ENCODE assay signal across 8 cellular contexts in the genomic region with DNA sequence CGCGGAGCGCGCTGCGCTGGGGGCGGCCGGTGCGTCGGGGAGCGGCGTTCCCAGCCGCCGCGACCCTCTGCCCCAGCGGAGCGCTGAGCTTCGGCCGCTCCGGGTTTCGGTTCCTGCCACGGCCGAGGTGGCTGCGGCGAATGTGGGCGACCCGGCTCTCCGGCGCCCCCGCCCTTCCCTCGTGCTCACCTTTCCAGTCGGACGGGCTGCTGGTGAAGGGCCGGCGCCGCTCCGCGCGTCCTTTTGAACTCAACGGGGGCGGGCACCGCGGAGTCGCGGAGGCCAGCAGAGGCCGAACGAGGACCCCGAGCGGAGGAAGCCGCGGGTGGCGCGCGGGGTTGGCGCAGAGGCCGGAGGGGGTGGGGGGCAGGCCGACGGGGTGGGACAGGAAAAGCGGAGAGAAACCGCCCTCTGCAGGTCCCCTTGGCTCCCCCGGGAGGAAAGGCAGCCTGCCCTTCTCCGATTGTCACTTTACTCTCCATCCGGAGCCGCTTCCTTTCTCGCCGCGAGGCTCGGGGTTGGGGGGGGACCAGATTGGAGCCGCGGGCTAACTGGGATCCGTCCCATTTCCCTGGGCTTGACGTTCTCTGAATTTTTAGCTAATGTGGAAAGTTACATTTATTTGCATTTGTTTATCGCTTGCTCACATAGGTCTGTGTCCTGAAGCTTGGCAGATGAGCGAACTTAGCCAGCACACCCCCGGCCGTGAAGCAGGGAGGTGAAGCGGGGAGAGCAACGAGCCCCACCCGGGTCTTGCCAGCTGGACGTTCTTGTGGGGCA. TPM values are rescaled to one million over a fixed set of nuclear protein-coding genes. Genes with fewer than 3 reads are reported as not detected.
DNase-seq lines count a peak whose midpoint lies in the region; ATAC-seq, FAIRE-seq and TF ChIP-seq lines count a peak whose summit lies in the region.

A gene with protein sequence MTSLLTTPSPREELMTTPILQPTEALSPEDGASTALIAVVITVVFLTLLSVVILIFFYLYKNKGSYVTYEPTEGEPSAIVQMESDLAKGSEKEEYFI (minus strand): TSS at position 349 of the 780 bp plus-strand sequence. CDS start 1,137 bp downstream, outside the sequence.

- no peaks in the 10 kb centered on the region for H3K9me3 ChIP-seq in iPS-18a (ENCODE audit: control insufficient read depth, low read depth, low read length)
- no peaks in the 10 kb centered on the region for H3K9me3 ChIP-seq in small intestine (ENCODE audit: control insufficient read depth, low read depth)

- peaks cover 4% of the 10 kb centered on the region for H3K4me1 ChIP-seq in iPS-18a (ENCODE audit: control insufficient read depth, low read depth, low read length)
- H3K4me1 ChIP-seq in small intestine (ENCODE audit: control insufficient read depth in 2 of 2, insufficient read depth in 1 of 2, low read depth in 1 of 2, low read length in 1 of 2) = peaks cover 0 to 6% of the 10 kb centered on the region in 2 donors

- FAIRE-seq in small intestine (lab: Jason Lieb, UNC) = no peak

- H3K27ac ChIP-seq in iPS-18a (ENCODE audit: low read length) (no peak within 1 kb of the TSS), small intestine (ENCODE audit: low read depth in 1 of 2, low read length in 1 of 2) (peak within 1 kb of the TSS; percentile 75 to 93)

- H3K4me3 ChIP-seq in iPS-18a (ENCODE audit: low read length) (peak within 1 kb of the TSS; percentile 53), small intestine (ENCODE audit: low read depth in 1 of 2, low read length in 2 of 2) (peak within 1 kb of the TSS; percentile 73 to 87)

- peak within 1 kb of the TSS; percentile 24 for H3K9ac ChIP-seq in iPS-18a (ENCODE audit: low read length)

- peaks cover 17% of the 10 kb centered on the region for H3K4me1 Mint-ChIP-seq in T-helper 1 cell treated with Interleukin-12 subunit alpha and Interleukin-12 subunit beta and Interleukin-4 antibody, amounts not matched to agents 30 μg/mL and 1 μg/mL, for 36 hours (ENCODE audit: low read depth)
- H3K4me1 Mint-ChIP-seq in brain = peaks cover 6% of the 10 kb centered on the region

- DNase-seq in COR-L47 (lab: John Stamatoyannopoulos, UW) (peak; percentile 36), HuH-7 (ENCODE audit: low spot score) (peak; percentile 66), small intestine (peak; percentile 76), T1000 (lab: John Stamatoyannopoulos, UW) (no peak)

- H3K36me3 ChIP-seq in iPS-18a (ENCODE audit: control insufficient read depth, low read depth, low read length) (no peaks in the 10 kb centered on the region), small intestine (ENCODE audit: control insufficient read depth in 2 of 2, insufficient read depth in 2 of 2, low read length in 2 of 2) (no peaks in the 10 kb centered on the region)

- no peaks in the 10 kb centered on the region for H3K9me3 Mint-ChIP-seq in T-helper 1 cell treated with Interleukin-12 subunit alpha and Interleukin-12 subunit beta and Interleukin-4 antibody, amounts not matched to agents 30 μg/mL and 1 μg/mL, for 36 hours
- peaks cover 0 to 7% (median 0%) of the 10 kb centered on the region in 5 experiments for H3K9me3 Mint-ChIP-seq in brain

- TF ChIP-seq CTCF in brain (conservative IDR thresholded peaks at IDR 0.05) = no peak

- ATAC-seq in GM21381 (IDR thresholded peaks at IDR 0.05; ENCODE audit: unreplicated experiment) = peak; percentile 69

- WGBS in small intestine, 3 donors = 0 to 1% (median 1%) methylated on average over 39 to 79 of the region's 79 CpGs

- H3K27me3 ChIP-seq in iPS-18a (ENCODE audit: control insufficient read depth, insufficient read depth, low read length) = peaks cover 26% of the 10 kb centered on the region
- no peaks in the 10 kb centered on the region for H3K27me3 ChIP-seq in small intestine (ENCODE audit: control insufficient read depth in 2 of 2, insufficient read depth in 2 of 2, low read length in 2 of 2)

- peaks cover 32% of the 10 kb centered on the region for H3K27me3 Mint-ChIP-seq in T-helper 1 cell treated with Interleukin-12 subunit alpha and Interleukin-12 subunit beta and Interleukin-4 antibody, amounts not matched to agents 30 μg/mL and 1 μg/mL, for 36 hours (ENCODE audit: low read depth)
- H3K27me3 Mint-ChIP-seq in brain = peaks cover 64% of the 10 kb centered on the region

- peaks cover 2% of the 10 kb centered on the region for H3K36me3 Mint-ChIP-seq in T-helper 1 cell treated with Interleukin-12 subunit alpha and Interleukin-12 subunit beta and Interleukin-4 antibody, amounts not matched to agents 30 μg/mL and 1 μg/mL, for 36 hours (ENCODE audit: low read depth)
- H3K36me3 Mint-ChIP-seq in brain = no peaks in the 10 kb centered on the region

- H3K27ac Mint-ChIP-seq in T-helper 1 cell treated with Interleukin-12 subunit alpha and Interleukin-12 subunit beta and Interleukin-4 antibody, amounts not matched to agents 30 μg/mL and 1 μg/mL, for 36 hours = peak within 1 kb of the TSS; percentile 55
- peak within 1 kb of the TSS in 2 of 5 experiments; percentile 71 to 79 for H3K27ac Mint-ChIP-seq in brain

- H3K4me3 Mint-ChIP-seq in T-helper 1 cell treated with Interleukin-12 subunit alpha and Interleukin-12 subunit beta and Interleukin-4 antibody, amounts not matched to agents 30 μg/mL and 1 μg/mL, for 36 hours = peak within 1 kb of the TSS; percentile 90
- H3K4me3 Mint-ChIP-seq in brain = peak within 1 kb of the TSS; percentile 91 to 95 (median 94)

RNA-seq across cellular contexts. Expression of the gene that starts here (rescaled TPM):
- polyA plus RNA-seq in brain (ENCODE audit: insufficient read depth, low read depth, low replicate concordance) (9.9 TPM), small intestine (10 to 100 TPM; 22.2 to 48.7 (median 24.6) TPM)
